19 cellular contexts compared by ENCODE assay signal in the genomic region with DNA sequence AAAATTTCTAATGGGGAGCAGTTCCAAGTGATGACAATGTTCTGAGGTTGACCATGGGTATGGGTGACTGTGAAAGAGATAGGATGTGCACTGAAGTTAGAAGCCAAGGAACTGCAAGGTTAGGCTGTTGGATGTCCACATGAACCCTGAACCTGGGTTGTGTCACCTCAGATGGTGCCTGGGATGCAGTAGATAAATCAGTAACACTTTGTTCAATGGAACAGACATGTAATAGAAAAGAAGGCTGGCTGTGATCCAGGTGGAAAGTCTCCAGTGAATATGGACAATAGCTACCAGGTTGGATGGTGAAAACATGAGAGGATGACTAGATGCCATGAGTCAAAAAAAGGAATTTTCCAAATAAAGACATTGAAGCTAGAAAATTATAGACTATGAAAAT.
"Had no signal": no experiment of that assay in that cellular context is flagged by ENCODE, and none has a peak within 500 bp of the region (broad histone marks: within the 10 kb centered on the region; RNA-seq: fewer than 3 reads in every experiment).

No MANE protein-coding gene starts in this region.

- DNase-seq: cortex of kidney; effector memory CD8-positive, alpha-beta T cell; erythroblast; esophagus squamous epithelium; hypothalamus; left lung; mesenchymal stem cell; naive thymus-derived CD4-positive, alpha-beta T cell; stimulated activated CD4-positive, alpha-beta T cell treated with anti-CD3 and anti-CD28 coated beads, Interleukin-2, amount 100 ng/mL, for 24 hours; stimulated activated CD4-positive, alpha-beta T cell treated with anti-CD3 and anti-CD28 coated beads, Interleukin-4, amount 100 ng/mL, for 24 hours; stimulated activated naive CD4-positive, alpha-beta T cell treated with Interleukin-2 at 50 U/mL for 16 hours; stomach; thyroid gland; uterus had no signal

- H3K4me2 ChIP-seq: neural progenitor cell had no signal

- ATAC-seq: effector memory CD8-positive, alpha-beta T cell; left lung; mucosa of descending colon; naive thymus-derived CD4-positive, alpha-beta T cell; sciatic nerve; stimulated activated effector memory CD8-positive, alpha-beta T cell treated with anti-CD3 and anti-CD28 coated beads, Interleukin-12 subunit alpha, Interleukin-12 subunit beta, amount 100 ng/mL, for 72 hours had no signal

- H3K79me2 ChIP-seq: parathyroid adenoma had no signal

- H3K4me3 ChIP-seq: esophagus squamous epithelium, left lung, mucosa of descending colon, neural progenitor cell, stomach, thyroid gland, uterus had no signal

- H3K9me3 ChIP-seq: esophagus squamous epithelium, left lung, mucosa of descending colon, stomach, thyroid gland, uterus had no signal

- H2AFZ ChIP-seq: neural progenitor cell, parathyroid adenoma had no signal

- H3K36me3 ChIP-seq: esophagus squamous epithelium, left lung, neural progenitor cell, stomach, thyroid gland, uterus had no signal

- H3K27ac ChIP-seq: esophagus squamous epithelium, left lung, neural progenitor cell, parathyroid adenoma, stomach, thyroid gland, uterus had no signal

- H3K9ac ChIP-seq: neural progenitor cell, parathyroid adenoma had no signal

- H3K4me1 ChIP-seq: esophagus squamous epithelium, left lung, neural progenitor cell, parathyroid adenoma, stomach, thyroid gland, uterus had no signal

- H3K27me3 ChIP-seq: esophagus squamous epithelium, left lung, neural progenitor cell, stomach, thyroid gland, uterus had no signal
